In the genomic region with DNA sequence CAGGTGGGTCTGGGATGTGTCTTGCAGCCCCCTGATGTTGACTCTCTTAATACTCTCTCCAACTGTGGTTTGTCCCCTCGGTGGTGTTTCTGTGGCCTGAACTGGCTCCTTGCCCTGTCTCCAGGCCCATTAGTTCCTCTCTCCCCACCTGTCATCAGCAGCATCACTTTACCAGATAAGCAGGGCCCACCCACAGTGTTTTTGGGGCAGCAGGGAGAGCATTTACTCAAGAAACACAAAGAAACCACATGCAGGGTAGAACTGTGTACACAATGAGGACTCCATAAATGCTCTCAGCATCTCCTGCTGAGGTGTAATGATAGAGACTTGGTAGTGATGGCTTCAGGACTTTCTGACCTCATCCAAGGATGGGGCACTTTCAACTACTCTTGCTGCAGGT, we compare ENCODE assay signal across 15 cellular contexts. TPM values are rescaled to one million over a fixed set of nuclear protein-coding genes. Genes with fewer than 3 reads are reported as not detected.
DNase-seq lines count a peak whose midpoint lies in the region; ATAC-seq, FAIRE-seq and TF ChIP-seq lines count a peak whose summit lies in the region.
"Had no signal": no experiment of that assay in that cellular context is flagged by ENCODE, and none has a peak within 500 bp of the region (broad histone marks: within the 10 kb centered on the region; RNA-seq: fewer than 3 reads in every experiment).

No MANE protein-coding gene starts in this region.

- H3K79me1 ChIP-seq in neuronal stem cell (ENCODE audit: low read depth, low read length), result no peaks in the 10 kb centered on the region

- H2AFZ ChIP-seq in GM12878 (ENCODE audit: control insufficient read depth, low read depth, low read length) (no peak overlapping the region), neuronal stem cell (ENCODE audit: low read length) (no peak overlapping the region)

- no peak overlapping the region for H3K27ac ChIP-seq in GM12878 (ENCODE audit: control insufficient read depth, insufficient read depth)
- no peak overlapping the region for H3K27ac ChIP-seq in neuronal stem cell (replicated peaks; ENCODE audit: low read length)

- POLR2A ChIA-PET in GM12878 (lab: Charles Lee), result no interaction called here

- no peak for TF ChIP-seq EP300 in GM12878 (IDR thresholded peaks at IDR 0.05; ENCODE audit: borderline replicate concordance in 1 of 2, control insufficient read depth in 1 of 2, low read depth in 2 of 2, low read length in 2 of 2)

- H3K4me2 ChIP-seq in GM12878 (ENCODE audit: control insufficient read depth, insufficient read depth) (no peak overlapping the region), neuronal stem cell (ENCODE audit: insufficient read depth, low read length, poor library complexity, severe bottlenecking) (no peak overlapping the region)

- DNase-seq in COR-L47 (lab: John Stamatoyannopoulos, UW), result peak; percentile 88
- peak; percentile 37 for DNase-seq in NAMALWA (ENCODE audit: low spot score)
- DNase-seq in GM12878 (ENCODE audit: low read depth, low spot score), result no peak
- no peak for DNase-seq in neuronal stem cell (ENCODE audit: low spot score)
- DNase-seq in germinal center (ENCODE audit: low spot score), result no peak
- no peak for DNase-seq in NCI-H524 (lab: John Stamatoyannopoulos, UW)
- DNase-seq: ACHN; CD4-positive, alpha-beta memory T cell; H9; Kasumi-1; NCI-H2081 treated with DMSO at 0.1 percent for 48 hours; NCI-H226; T-cell had no signal

- H3K23ac ChIP-seq in neuronal stem cell (ENCODE audit: low read depth, low read length, poor library complexity), result no peak overlapping the region

- WGBS in GM12878 (ENCODE audit: insufficient coverage, insufficient replicate concordance, low lambda C conversion rate, missing lambda C conversion rate), result 55% methylated on average over 1 of the region's 1 CpG
- no CpG with 5 or more reads among the region's 1 CpG for WGBS in neuronal stem cell (ENCODE audit: extremely low coverage in 2 of 2, insufficient read length in 2 of 2, insufficient replicate concordance in 1 of 2), 2 donors

- no peak for TF ChIP-seq RAD21 in GM12878 (IDR thresholded peaks at IDR 0.05; ENCODE audit: insufficient read depth, low read depth, low read length)

- H3K79me2 ChIP-seq in GM12878 (ENCODE audit: control insufficient read depth, insufficient read depth, low read length), result no peaks in the 10 kb centered on the region

- intact Hi-C loops in GM12878 (cut with micrococcal nuclease; ENCODE audit: unreplicated experiment), result no loop called here

- peak overlapping the region; percentile 12 for H2BK15ac ChIP-seq in neuronal stem cell (ENCODE audit: low read length)

- no peak for TF ChIP-seq POLR2A in GM12878 (IDR thresholded peaks at IDR 0.05; ENCODE audit: low read depth, low read length)

- no peaks in the 10 kb centered on the region for H3K9me3 ChIP-seq in GM12878 (replicated peaks; ENCODE audit: control insufficient read depth, insufficient read depth, low read length)
- no peaks in the 10 kb centered on the region for H3K9me3 ChIP-seq in neuronal stem cell (replicated peaks in 1 of 2; ENCODE audit: control insufficient read depth in 2 of 2, insufficient read depth in 1 of 2, low read depth in 1 of 2, low read length in 2 of 2)

- TF ChIP-seq CTCF in GM12878 (IDR thresholded peaks at IDR 0.05 in 2 of 3, conservative IDR thresholded peaks at IDR 0.05 in 1 of 3; ENCODE audit: control insufficient read depth in 2 of 3, extremely low read depth in 1 of 3, insufficient read depth in 1 of 3, low read depth in 3 of 3, low read length in 3 of 3), result no peak

- H2AK5ac ChIP-seq in neuronal stem cell (ENCODE audit: low read depth, low read length), result peak overlapping the region; percentile 49

- SMC1A ChIA-PET in GM12878 (lab: Charles Lee; ENCODE audit: uncharacterized antibody, unreplicated experiment), result no interaction called here

- in situ Hi-C loops in GM12878 (cut with MboI), result no loop called here

- no peaks in the 10 kb centered on the region for H4K20me1 ChIP-seq in GM12878 (ENCODE audit: control insufficient read depth, insufficient read depth)

- no peak for ATAC-seq in GM12878
- ATAC-seq in HG03097 (IDR thresholded peaks at IDR 0.05; ENCODE audit: low FRiP score, unreplicated experiment), result no peak
- no peak for ATAC-seq in GM21526 (IDR thresholded peaks at IDR 0.05; ENCODE audit: low FRiP score, unreplicated experiment)
- ATAC-seq: T-cell had no signal

- CTCF ChIA-PET in GM12878 (lab: Yijun Ruan, JAX), result no interaction called here

- BruUV-seq in GM12878 (replicated peaks; lab: Mats Ljungman, UMichigan), result no TSS peak

- H3K27me3 ChIP-seq in GM12878 (replicated peaks in 1 of 2; ENCODE audit: control insufficient read depth in 2 of 2, insufficient read depth in 2 of 2, low read length in 1 of 2), result no peaks in the 10 kb centered on the region
- no peaks in the 10 kb centered on the region for H3K27me3 ChIP-seq in neuronal stem cell (ENCODE audit: control insufficient read depth in 3 of 3, insufficient read depth in 3 of 3, low read depth in 1 of 3, low read length in 3 of 3)

- H3K9ac ChIP-seq in GM12878 (ENCODE audit: control insufficient read depth, insufficient read depth, low read length), result no peak overlapping the region
- H3K9ac ChIP-seq in neuronal stem cell (ENCODE audit: low read depth, low read length, poor library complexity), result no peak overlapping the region

- no peak overlapping the region for H3K4ac ChIP-seq in neuronal stem cell (ENCODE audit: low read length)

- H2BK120ac ChIP-seq in neuronal stem cell (ENCODE audit: low read depth, low read length), result no peak overlapping the region

- no peak overlapping the region for H4K91ac ChIP-seq in neuronal stem cell (ENCODE audit: low read depth, low read length, poor library complexity)

- H3K18ac ChIP-seq in neuronal stem cell (ENCODE audit: low read length), result no peak overlapping the region

- H3K4me1 ChIP-seq in GM12878 (ENCODE audit: control insufficient read depth, insufficient read depth, low read length) (peaks cover 44% of the 10 kb centered on the region), neuronal stem cell (ENCODE audit: control insufficient read depth in 2 of 2, insufficient read depth in 1 of 2, low read depth in 1 of 2, low read length in 2 of 2) (peaks cover 11 to 42% of the 10 kb centered on the region in 2 donors)

- FAIRE-seq in GM12878 (lab: Jason Lieb, UNC), result peak; percentile 27

- RAD21 ChIA-PET in GM12878 (lab: Charles Lee; ENCODE audit: unreplicated experiment), result no interaction called here

- H3K36me3 ChIP-seq in GM12878 (ENCODE audit: control insufficient read depth in 2 of 2, insufficient read depth in 2 of 2, low read length in 1 of 2) (no peaks in the 10 kb centered on the region), neuronal stem cell (replicated peaks in 1 of 2; ENCODE audit: control insufficient read depth in 2 of 2, insufficient read depth in 2 of 2, low read length in 2 of 2) (no peaks in the 10 kb centered on the region)

- H3K4me3 ChIP-seq in GM12878 (no peak overlapping the region), neuronal stem cell (ENCODE audit: low read length in 2 of 2) (no peak overlapping the region)

- no peak overlapping the region for H2BK12ac ChIP-seq in neuronal stem cell (ENCODE audit: low read length)

- no peak overlapping the region for H4K8ac ChIP-seq in neuronal stem cell (ENCODE audit: low read depth, low read length)

- H2BK5ac ChIP-seq in neuronal stem cell (ENCODE audit: low read length), result no peak overlapping the region

- H3K14ac ChIP-seq in neuronal stem cell (ENCODE audit: low read length), result no peak overlapping the region

TF ChIP-seq in GM12878, 131 proteins besides CTCF, POLR2A, EP300 and RAD21:
- TF ChIP-seq, protein P1, sequence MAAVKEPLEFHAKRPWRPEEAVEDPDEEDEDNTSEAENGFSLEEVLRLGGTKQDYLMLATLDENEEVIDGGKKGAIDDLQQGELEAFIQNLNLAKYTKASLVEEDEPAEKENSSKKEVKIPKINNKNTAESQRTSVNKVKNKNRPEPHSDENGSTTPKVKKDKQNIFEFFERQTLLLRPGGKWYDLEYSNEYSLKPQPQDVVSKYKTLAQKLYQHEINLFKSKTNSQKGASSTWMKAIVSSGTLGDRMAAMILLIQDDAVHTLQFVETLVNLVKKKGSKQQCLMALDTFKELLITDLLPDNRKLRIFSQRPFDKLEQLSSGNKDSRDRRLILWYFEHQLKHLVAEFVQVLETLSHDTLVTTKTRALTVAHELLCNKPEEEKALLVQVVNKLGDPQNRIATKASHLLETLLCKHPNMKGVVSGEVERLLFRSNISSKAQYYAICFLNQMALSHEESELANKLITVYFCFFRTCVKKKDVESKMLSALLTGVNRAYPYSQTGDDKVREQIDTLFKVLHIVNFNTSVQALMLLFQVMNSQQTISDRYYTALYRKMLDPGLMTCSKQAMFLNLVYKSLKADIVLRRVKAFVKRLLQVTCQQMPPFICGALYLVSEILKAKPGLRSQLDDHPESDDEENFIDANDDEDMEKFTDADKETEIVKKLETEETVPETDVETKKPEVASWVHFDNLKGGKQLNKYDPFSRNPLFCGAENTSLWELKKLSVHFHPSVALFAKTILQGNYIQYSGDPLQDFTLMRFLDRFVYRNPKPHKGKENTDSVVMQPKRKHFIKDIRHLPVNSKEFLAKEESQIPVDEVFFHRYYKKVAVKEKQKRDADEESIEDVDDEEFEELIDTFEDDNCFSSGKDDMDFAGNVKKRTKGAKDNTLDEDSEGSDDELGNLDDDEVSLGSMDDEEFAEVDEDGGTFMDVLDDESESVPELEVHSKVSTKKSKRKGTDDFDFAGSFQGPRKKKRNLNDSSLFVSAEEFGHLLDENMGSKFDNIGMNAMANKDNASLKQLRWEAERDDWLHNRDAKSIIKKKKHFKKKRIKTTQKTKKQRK (IDR thresholded peaks at IDR 0.05; ENCODE audit: low read depth, low read length), result no peak
- TF ChIP-seq MYB (IDR thresholded peaks at IDR 0.05; ENCODE audit: borderline replicate concordance, low read depth, low read length), result no peak

RNA-seq across cellular contexts. Expression of a gene that starts 20.2 kb away (rescaled TPM):
- 36.5 and 37.7 TPM in 2 replicates for total RNA-seq in GM12878 (2013; cell fraction: nucleolus; rRNA removed)
- total RNA-seq in GM12878 (2014; rRNA removed) (99.5 and 105 TPM in 2 replicates), GM12878 (2014; rRNA removed; fragmentation: Illumina TruSeq; extraction: Trizol) (75.7 and 81.6 TPM in 2 replicates), GM12878 (2021) (65.3 and 66.3 TPM in 2 replicates)
- polyA plus RNA-seq in GM12878 (2011; ENCODE audit: low read depth), result 41.9 TPM
- polyA plus RNA-seq in GM12878 (2011; rRNA removed) (48.9 and 85.2 TPM in 2 replicates), GM12878 (2014; fragmentation: Illumina TruSeq; extraction: Trizol) (67.3 and 104 TPM in 2 replicates), GM12878 (2014; fragmentation: Nextera tagmentation; extraction: Ambion mirVana) (100 to 1,000 TPM; 105 to 158 TPM), GM12878 (2014; rRNA removed) (99.7 and 112 TPM in 2 replicates), GM12878 (2016; fragmentation: Nextera tagmentation; extraction: Ambion mirVana) (10 to 100 TPM; 88.6 to 97.8 TPM)
- 144 and 169 TPM in 2 replicates for polyA plus RNA-seq in GM12878 (2011; cell fraction: cytosol; rRNA removed)
- 63.9 and 64.8 TPM in 2 replicates for polyA plus RNA-seq in GM12878 (2011; cell fraction: nucleus; rRNA removed)
- polyA plus RNA-seq in GM12878 (2012), result 53.4 and 54.2 TPM in 2 replicates
- polyA minus RNA-seq in GM12878 (2011; rRNA and poly(A)+ RNA removed), result 74.5 and 122 TPM in 2 replicates
- 24.2 and 25.2 TPM in 2 replicates for polyA minus RNA-seq in GM12878 (2011; cell fraction: cytosol; rRNA and poly(A)+ RNA removed)
- 24.8 and 35.4 TPM in 2 replicates for polyA minus RNA-seq in GM12878 (2011; cell fraction: nucleus; rRNA and poly(A)+ RNA removed)
- 52.5 TPM for polyA plus RNA-seq in neuronal stem cell (2013, experiment 1 of 2)
- polyA plus RNA-seq in neuronal stem cell (2013, experiment 2 of 2), result 51.4 TPM

Comparison
In these comparisons a context has a peak if more than half of its experiments do, and no peak if none do; other contexts are left out.
1. DNase-seq: peak in COR-L47 (single experiment) and NAMALWA (single experiment); none in GM12878 (single experiment), neuronal stem cell (single experiment), germinal center (single experiment) and NCI-H524 (0 of 2).